1 cellular context compared by ENCODE assay signal in genomic region chr17:74528491-74529199, GRCh38.
TF ChIP-seq lines count a peak whose summit lies in the region.

No MANE protein-coding gene starts in this region.

TF ChIP-seq in GM23338, 12 proteins besides CTCF, POLR2A, EP300 and RAD21 (continued from another document):
- TF ChIP-seq ZNF462 (CRISPR knock-in tag; IDR thresholded peaks at IDR 0.05): no peak
TF ChIP-seq in GM23338: peak in this region for 0.
